ENCODE assay signal across 8 cellular contexts in genomic region chr11:62621567-62622470, GRCh38. TPM values are rescaled to one million over a fixed set of nuclear protein-coding genes. Genes with fewer than 3 reads are reported as not detected.
DNase-seq lines count a peak whose midpoint lies in the region; ATAC-seq, FAIRE-seq and TF ChIP-seq lines count a peak whose summit lies in the region.

Gene B3GAT3 (minus strand): TSS chr11:62621986. CDS start chr11:62621947, 39 bp downstream.

- H4K20me1 ChIP-seq in astrocyte (ENCODE audit: insufficient read depth, low read length), result no peaks in the 10 kb centered on the region

- H3K36me3 Mint-ChIP-seq in astrocyte (ENCODE audit: low read depth, unreplicated experiment), result peaks cover 6% of the 10 kb centered on the region

- H3K4me3 Mint-ChIP-seq in astrocyte (ENCODE audit: unreplicated experiment), result peak within 1 kb of the TSS; percentile 93

- H3K4me2 ChIP-seq in astrocyte (ENCODE audit: low read length), result peak within 1 kb of the TSS; percentile 93

- H3K4me3 ChIP-seq in astrocyte (ENCODE audit: insufficient read depth, low read depth, low read length) (peak within 1 kb of the TSS; percentile 82), rectal smooth muscle tissue (ENCODE audit: low read length) (peak within 1 kb of the TSS; percentile 98), aorta (ENCODE audit: low read length in 2 of 2) (peak within 1 kb of the TSS; percentile 56 to 66)

- H3K9ac ChIP-seq in astrocyte (ENCODE audit: low read length), result peak within 1 kb of the TSS; percentile 89
- H3K9ac ChIP-seq in rectal smooth muscle tissue (ENCODE audit: low read length), result peak within 1 kb of the TSS; percentile 66

- H3K27me3 ChIP-seq in astrocyte (ENCODE audit: insufficient read depth, low read length), result no peaks in the 10 kb centered on the region
- no peaks in the 10 kb centered on the region for H3K27me3 ChIP-seq in rectal smooth muscle tissue (ENCODE audit: control insufficient read depth, insufficient read depth, low read length)
- no peaks in the 10 kb centered on the region for H3K27me3 ChIP-seq in aorta (ENCODE audit: control insufficient read depth in 1 of 2, insufficient read depth in 2 of 2, low read length in 1 of 2)

- H3K36me3 ChIP-seq in astrocyte (ENCODE audit: insufficient read depth, low read length) (peaks cover 18% of the 10 kb centered on the region), rectal smooth muscle tissue (ENCODE audit: control insufficient read depth, insufficient read depth, low read length) (peaks cover 19% of the 10 kb centered on the region), aorta (ENCODE audit: control insufficient read depth in 1 of 2, insufficient read depth in 2 of 2, low read length in 1 of 2) (peaks cover 0 to 8% of the 10 kb centered on the region in 2 donors)

- H3K9me3 Mint-ChIP-seq in astrocyte (ENCODE audit: unreplicated experiment), result no peaks in the 10 kb centered on the region

- H3K27me3 Mint-ChIP-seq in astrocyte (ENCODE audit: low read depth, unreplicated experiment), result no peaks in the 10 kb centered on the region

- TF ChIP-seq POLR2A in GM18505 (IDR thresholded peaks at IDR 0.05; ENCODE audit: borderline replicate concordance, extremely low read depth, insufficient read depth, insufficient read length), result peak; percentile 87

- H3K4me1 ChIP-seq in astrocyte (ENCODE audit: insufficient read depth, low read length) (peaks cover 12% of the 10 kb centered on the region), rectal smooth muscle tissue (ENCODE audit: control insufficient read depth, insufficient read depth, low read length) (peaks cover 9% of the 10 kb centered on the region), aorta (ENCODE audit: control insufficient read depth in 1 of 2, insufficient read depth in 2 of 2, low read length in 2 of 2) (no peaks in the 10 kb centered on the region)

- DNase-seq in NCI-H2029 (lab: John Stamatoyannopoulos, UW), result peak; percentile 99
- DNase-seq in T-helper 22 cell (ENCODE audit: low read depth), result peak; percentile 97
- DNase-seq in astrocyte (ENCODE audit: low read depth), result peak; percentile 97
- peak; percentile 100 for DNase-seq in hepatic stellate cell (ENCODE audit: low spot score)
- DNase-seq in aorta, result peak; percentile 99 to 100

- FAIRE-seq in astrocyte (lab: Jason Lieb, UNC), result no peak

- peaks cover 14% of the 10 kb centered on the region for H3K79me2 ChIP-seq in astrocyte (ENCODE audit: insufficient read depth, low read length)

- no peaks in the 10 kb centered on the region for H3K9me3 ChIP-seq in astrocyte (ENCODE audit: insufficient read depth, low read depth, low read length)
- H3K9me3 ChIP-seq in aorta (ENCODE audit: control insufficient read depth, low read length), result no peaks in the 10 kb centered on the region

- 1% methylated on average over 53 to 77 of the region's 77 CpGs for WGBS in aorta, 2 donors

- ATAC-seq in GM18505 (IDR thresholded peaks at IDR 0.05; ENCODE audit: unreplicated experiment) (peak; percentile 89), HG02973 (IDR thresholded peaks at IDR 0.05; ENCODE audit: unreplicated experiment) (peak; percentile 88), aorta (ENCODE audit: low FRiP score) (peak; percentile 98)

- TF ChIP-seq CTCF in astrocyte (IDR thresholded peaks at IDR 0.05; ENCODE audit: insufficient read depth, low read depth, low read length), result no peak

- H3K27ac ChIP-seq in astrocyte (ENCODE audit: low read depth, low read length) (peak within 1 kb of the TSS; percentile 44), rectal smooth muscle tissue (ENCODE audit: low read depth, low read length) (peak within 1 kb of the TSS; percentile 79), aorta (ENCODE audit: low read depth in 1 of 2, low read length in 2 of 2) (peak within 1 kb of the TSS; percentile 6 to 81)

- H3K4me1 Mint-ChIP-seq in astrocyte (ENCODE audit: low read depth, unreplicated experiment), result peaks cover 8% of the 10 kb centered on the region

- intact Hi-C loops in aorta (cut with DNase I), result no loop called here

- peak within 1 kb of the TSS; percentile 96 for H3K27ac Mint-ChIP-seq in astrocyte (ENCODE audit: unreplicated experiment)

- H2AFZ ChIP-seq in astrocyte (ENCODE audit: low read depth, low read length), result peak within 1 kb of the TSS; percentile 44

RNA-seq across cellular contexts. Expression of gene B3GAT3, which starts in this region (rescaled TPM):
- total RNA-seq in astrocyte (52.4 and 54.5 TPM in 2 replicates), aorta (10 to 100 TPM; 26.7 to 39.7 TPM)
- polyA plus RNA-seq in aorta, result 10 to 100 TPM; 12.6 to 45.2 TPM

Comparison
In these comparisons a context has a peak if more than half of its experiments do, and no peak if none do; other contexts are left out.
1. Peak in every context shown above with its lines: DNase-seq, ATAC-seq, H3K4me3 ChIP-seq and H3K27ac ChIP-seq.